1 cellular context compared by ENCODE assay signal in the genomic region with DNA sequence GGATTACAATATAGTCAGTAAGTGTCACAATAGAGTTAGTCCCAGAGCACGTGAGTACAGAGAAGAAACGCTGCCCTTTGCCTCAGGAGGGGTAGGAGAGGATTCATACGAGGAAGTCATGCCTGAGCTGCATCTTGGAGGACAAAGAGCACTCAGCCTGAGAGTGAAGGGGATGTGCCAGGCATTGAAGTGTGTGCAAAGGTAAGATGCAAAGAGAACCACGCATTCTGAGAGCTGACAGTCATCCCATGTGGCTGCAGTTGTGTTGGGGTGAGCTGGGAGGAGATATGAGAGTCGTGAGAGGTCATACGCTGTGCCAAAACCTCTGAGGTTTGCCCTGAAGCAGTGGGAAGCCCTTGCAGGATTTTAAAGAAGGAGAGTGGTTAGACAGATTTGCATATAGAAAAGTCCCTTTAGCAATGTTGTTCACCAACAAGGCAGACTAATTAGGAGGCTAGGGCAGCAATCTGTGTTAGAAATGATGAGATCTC.
TF ChIP-seq lines count a peak whose summit lies in the region.

No MANE protein-coding gene starts in this region.

TF ChIP-seq in GM12878, 131 proteins besides CTCF, POLR2A, EP300 and RAD21 (continued from another document and continues in another):
- TF ChIP-seq, protein P1, sequence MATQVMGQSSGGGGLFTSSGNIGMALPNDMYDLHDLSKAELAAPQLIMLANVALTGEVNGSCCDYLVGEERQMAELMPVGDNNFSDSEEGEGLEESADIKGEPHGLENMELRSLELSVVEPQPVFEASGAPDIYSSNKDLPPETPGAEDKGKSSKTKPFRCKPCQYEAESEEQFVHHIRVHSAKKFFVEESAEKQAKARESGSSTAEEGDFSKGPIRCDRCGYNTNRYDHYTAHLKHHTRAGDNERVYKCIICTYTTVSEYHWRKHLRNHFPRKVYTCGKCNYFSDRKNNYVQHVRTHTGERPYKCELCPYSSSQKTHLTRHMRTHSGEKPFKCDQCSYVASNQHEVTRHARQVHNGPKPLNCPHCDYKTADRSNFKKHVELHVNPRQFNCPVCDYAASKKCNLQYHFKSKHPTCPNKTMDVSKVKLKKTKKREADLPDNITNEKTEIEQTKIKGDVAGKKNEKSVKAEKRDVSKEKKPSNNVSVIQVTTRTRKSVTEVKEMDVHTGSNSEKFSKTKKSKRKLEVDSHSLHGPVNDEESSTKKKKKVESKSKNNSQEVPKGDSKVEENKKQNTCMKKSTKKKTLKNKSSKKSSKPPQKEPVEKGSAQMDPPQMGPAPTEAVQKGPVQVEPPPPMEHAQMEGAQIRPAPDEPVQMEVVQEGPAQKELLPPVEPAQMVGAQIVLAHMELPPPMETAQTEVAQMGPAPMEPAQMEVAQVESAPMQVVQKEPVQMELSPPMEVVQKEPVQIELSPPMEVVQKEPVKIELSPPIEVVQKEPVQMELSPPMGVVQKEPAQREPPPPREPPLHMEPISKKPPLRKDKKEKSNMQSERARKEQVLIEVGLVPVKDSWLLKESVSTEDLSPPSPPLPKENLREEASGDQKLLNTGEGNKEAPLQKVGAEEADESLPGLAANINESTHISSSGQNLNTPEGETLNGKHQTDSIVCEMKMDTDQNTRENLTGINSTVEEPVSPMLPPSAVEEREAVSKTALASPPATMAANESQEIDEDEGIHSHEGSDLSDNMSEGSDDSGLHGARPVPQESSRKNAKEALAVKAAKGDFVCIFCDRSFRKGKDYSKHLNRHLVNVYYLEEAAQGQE (IDR thresholded peaks at IDR 0.05; ENCODE audit: low read depth, low read length): no peak
- TF ChIP-seq SREBF2 (IDR thresholded peaks at IDR 0.05; ENCODE audit: low read length) (no peak), ETV6 (conservative IDR thresholded peaks at IDR 0.05 in 1 of 2, IDR thresholded peaks at IDR 0.05 in 1 of 2; ENCODE audit: borderline replicate concordance in 1 of 2, low read depth in 1 of 2) (no peak), MTA3 (IDR thresholded peaks at IDR 0.05; ENCODE audit: borderline replicate concordance, low read length) (peak; percentile 62; the same call in 1 of the 2 replicates), SRF (IDR thresholded peaks at IDR 0.05; ENCODE audit: low read depth in 2 of 2, low read length in 2 of 2) (no peak), ZSCAN29 (IDR thresholded peaks at IDR 0.05) (no peak), YY1 (IDR thresholded peaks at IDR 0.05; ENCODE audit: low read depth, low read length) (no peak), EZH2 (IDR thresholded peaks at IDR 0.05; ENCODE audit: borderline replicate concordance, control insufficient read depth, low read depth, low read length) (no peak), HDAC2 (IDR thresholded peaks at IDR 0.05) (no peak), TAF1 (IDR thresholded peaks at IDR 0.05; ENCODE audit: borderline replicate concordance, low read depth, low read length) (peak; percentile 45; the same call in 1 of the 2 replicates), MEF2B (IDR thresholded peaks at IDR 0.05; ENCODE audit: partially characterized antibody, poor library complexity, severe bottlenecking) (peak; percentile 44), ZNF622 (IDR thresholded peaks at IDR 0.05) (no peak), POLR2AphosphoS5 (IDR thresholded peaks at IDR 0.05; ENCODE audit: low read length) (no peak), MXI1 (IDR thresholded peaks at IDR 0.05; ENCODE audit: low read depth, low read length) (no peak), JUNB (IDR thresholded peaks at IDR 0.05) (no peak), SIN3A (IDR thresholded peaks at IDR 0.05; ENCODE audit: low read depth, low read length) (no peak), SIX5 (IDR thresholded peaks at IDR 0.05; ENCODE audit: low read depth, low read length, severe bottlenecking) (no peak), JUND (IDR thresholded peaks at IDR 0.05; ENCODE audit: low read depth, low read length) (no peak), RAD51 (IDR thresholded peaks at IDR 0.05) (no peak), BMI1 (IDR thresholded peaks at IDR 0.05; ENCODE audit: borderline replicate concordance) (no peak), STAT1 (conservative IDR thresholded peaks at IDR 0.05) (no peak), NR2F1 (conservative IDR thresholded peaks at IDR 0.05) (peak; percentile 81), SMAD5 (IDR thresholded peaks at IDR 0.05; ENCODE audit: low read depth) (no peak), NFXL1 (IDR thresholded peaks at IDR 0.05; ENCODE audit: borderline replicate concordance) (no peak), ZNF274 (IDR thresholded peaks at IDR 0.05; ENCODE audit: insufficient read depth, insufficient read length) (no peak), FOXK2 (IDR thresholded peaks at IDR 0.05) (no peak), TCF7 (IDR thresholded peaks at IDR 0.05; ENCODE audit: borderline replicate concordance) (no peak), CHD1 (IDR thresholded peaks at IDR 0.05; ENCODE audit: low read depth, low read length) (no peak), BCL11A (IDR thresholded peaks at IDR 0.05; ENCODE audit: low read depth, low read length) (peak; percentile 46; the same call in 1 of the 2 replicates), SREBF1 (IDR thresholded peaks at IDR 0.05; ENCODE audit: low read length) (no peak)
- TF ChIP-seq, protein P2, sequence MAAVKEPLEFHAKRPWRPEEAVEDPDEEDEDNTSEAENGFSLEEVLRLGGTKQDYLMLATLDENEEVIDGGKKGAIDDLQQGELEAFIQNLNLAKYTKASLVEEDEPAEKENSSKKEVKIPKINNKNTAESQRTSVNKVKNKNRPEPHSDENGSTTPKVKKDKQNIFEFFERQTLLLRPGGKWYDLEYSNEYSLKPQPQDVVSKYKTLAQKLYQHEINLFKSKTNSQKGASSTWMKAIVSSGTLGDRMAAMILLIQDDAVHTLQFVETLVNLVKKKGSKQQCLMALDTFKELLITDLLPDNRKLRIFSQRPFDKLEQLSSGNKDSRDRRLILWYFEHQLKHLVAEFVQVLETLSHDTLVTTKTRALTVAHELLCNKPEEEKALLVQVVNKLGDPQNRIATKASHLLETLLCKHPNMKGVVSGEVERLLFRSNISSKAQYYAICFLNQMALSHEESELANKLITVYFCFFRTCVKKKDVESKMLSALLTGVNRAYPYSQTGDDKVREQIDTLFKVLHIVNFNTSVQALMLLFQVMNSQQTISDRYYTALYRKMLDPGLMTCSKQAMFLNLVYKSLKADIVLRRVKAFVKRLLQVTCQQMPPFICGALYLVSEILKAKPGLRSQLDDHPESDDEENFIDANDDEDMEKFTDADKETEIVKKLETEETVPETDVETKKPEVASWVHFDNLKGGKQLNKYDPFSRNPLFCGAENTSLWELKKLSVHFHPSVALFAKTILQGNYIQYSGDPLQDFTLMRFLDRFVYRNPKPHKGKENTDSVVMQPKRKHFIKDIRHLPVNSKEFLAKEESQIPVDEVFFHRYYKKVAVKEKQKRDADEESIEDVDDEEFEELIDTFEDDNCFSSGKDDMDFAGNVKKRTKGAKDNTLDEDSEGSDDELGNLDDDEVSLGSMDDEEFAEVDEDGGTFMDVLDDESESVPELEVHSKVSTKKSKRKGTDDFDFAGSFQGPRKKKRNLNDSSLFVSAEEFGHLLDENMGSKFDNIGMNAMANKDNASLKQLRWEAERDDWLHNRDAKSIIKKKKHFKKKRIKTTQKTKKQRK (IDR thresholded peaks at IDR 0.05; ENCODE audit: low read depth, low read length): no peak
- TF ChIP-seq, protein P3, sequence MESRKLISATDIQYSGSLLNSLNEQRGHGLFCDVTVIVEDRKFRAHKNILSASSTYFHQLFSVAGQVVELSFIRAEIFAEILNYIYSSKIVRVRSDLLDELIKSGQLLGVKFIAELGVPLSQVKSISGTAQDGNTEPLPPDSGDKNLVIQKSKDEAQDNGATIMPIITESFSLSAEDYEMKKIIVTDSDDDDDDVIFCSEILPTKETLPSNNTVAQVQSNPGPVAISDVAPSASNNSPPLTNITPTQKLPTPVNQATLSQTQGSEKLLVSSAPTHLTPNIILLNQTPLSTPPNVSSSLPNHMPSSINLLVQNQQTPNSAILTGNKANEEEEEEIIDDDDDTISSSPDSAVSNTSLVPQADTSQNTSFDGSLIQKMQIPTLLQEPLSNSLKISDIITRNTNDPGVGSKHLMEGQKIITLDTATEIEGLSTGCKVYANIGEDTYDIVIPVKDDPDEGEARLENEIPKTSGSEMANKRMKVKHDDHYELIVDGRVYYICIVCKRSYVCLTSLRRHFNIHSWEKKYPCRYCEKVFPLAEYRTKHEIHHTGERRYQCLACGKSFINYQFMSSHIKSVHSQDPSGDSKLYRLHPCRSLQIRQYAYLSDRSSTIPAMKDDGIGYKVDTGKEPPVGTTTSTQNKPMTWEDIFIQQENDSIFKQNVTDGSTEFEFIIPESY (IDR thresholded peaks at IDR 0.05): no peak
- TF ChIP-seq, protein P4, sequence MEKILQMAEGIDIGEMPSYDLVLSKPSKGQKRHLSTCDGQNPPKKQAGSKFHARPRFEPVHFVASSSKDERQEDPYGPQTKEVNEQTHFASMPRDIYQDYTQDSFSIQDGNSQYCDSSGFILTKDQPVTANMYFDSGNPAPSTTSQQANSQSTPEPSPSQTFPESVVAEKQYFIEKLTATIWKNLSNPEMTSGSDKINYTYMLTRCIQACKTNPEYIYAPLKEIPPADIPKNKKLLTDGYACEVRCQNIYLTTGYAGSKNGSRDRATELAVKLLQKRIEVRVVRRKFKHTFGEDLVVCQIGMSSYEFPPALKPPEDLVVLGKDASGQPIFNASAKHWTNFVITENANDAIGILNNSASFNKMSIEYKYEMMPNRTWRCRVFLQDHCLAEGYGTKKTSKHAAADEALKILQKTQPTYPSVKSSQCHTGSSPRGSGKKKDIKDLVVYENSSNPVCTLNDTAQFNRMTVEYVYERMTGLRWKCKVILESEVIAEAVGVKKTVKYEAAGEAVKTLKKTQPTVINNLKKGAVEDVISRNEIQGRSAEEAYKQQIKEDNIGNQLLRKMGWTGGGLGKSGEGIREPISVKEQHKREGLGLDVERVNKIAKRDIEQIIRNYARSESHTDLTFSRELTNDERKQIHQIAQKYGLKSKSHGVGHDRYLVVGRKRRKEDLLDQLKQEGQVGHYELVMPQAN (conservative IDR thresholded peaks at IDR 0.05): no peak
- TF ChIP-seq, protein P5, sequence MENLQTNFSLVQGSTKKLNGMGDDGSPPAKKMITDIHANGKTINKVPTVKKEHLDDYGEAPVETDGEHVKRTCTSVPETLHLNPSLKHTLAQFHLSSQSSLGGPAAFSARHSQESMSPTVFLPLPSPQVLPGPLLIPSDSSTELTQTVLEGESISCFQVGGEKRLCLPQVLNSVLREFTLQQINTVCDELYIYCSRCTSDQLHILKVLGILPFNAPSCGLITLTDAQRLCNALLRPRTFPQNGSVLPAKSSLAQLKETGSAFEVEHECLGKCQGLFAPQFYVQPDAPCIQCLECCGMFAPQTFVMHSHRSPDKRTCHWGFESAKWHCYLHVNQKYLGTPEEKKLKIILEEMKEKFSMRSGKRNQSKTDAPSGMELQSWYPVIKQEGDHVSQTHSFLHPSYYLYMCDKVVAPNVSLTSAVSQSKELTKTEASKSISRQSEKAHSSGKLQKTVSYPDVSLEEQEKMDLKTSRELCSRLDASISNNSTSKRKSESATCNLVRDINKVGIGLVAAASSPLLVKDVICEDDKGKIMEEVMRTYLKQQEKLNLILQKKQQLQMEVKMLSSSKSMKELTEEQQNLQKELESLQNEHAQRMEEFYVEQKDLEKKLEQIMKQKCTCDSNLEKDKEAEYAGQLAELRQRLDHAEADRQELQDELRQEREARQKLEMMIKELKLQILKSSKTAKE (IDR thresholded peaks at IDR 0.05; ENCODE audit: low read depth, poor library complexity, severe bottlenecking): peak; percentile 78
- TF ChIP-seq, protein P6, sequence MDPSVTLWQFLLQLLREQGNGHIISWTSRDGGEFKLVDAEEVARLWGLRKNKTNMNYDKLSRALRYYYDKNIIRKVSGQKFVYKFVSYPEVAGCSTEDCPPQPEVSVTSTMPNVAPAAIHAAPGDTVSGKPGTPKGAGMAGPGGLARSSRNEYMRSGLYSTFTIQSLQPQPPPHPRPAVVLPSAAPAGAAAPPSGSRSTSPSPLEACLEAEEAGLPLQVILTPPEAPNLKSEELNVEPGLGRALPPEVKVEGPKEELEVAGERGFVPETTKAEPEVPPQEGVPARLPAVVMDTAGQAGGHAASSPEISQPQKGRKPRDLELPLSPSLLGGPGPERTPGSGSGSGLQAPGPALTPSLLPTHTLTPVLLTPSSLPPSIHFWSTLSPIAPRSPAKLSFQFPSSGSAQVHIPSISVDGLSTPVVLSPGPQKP (IDR thresholded peaks at IDR 0.05; ENCODE audit: low read depth, low read length): no peak
- TF ChIP-seq, protein P7, sequence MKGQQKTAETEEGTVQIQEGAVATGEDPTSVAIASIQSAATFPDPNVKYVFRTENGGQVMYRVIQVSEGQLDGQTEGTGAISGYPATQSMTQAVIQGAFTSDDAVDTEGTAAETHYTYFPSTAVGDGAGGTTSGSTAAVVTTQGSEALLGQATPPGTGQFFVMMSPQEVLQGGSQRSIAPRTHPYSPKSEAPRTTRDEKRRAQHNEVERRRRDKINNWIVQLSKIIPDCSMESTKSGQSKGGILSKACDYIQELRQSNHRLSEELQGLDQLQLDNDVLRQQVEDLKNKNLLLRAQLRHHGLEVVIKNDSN (IDR thresholded peaks at IDR 0.05; ENCODE audit: borderline replicate concordance, extremely low read length, insufficient read depth, low read depth, low read length): no peak
- TF ChIP-seq, protein P8, sequence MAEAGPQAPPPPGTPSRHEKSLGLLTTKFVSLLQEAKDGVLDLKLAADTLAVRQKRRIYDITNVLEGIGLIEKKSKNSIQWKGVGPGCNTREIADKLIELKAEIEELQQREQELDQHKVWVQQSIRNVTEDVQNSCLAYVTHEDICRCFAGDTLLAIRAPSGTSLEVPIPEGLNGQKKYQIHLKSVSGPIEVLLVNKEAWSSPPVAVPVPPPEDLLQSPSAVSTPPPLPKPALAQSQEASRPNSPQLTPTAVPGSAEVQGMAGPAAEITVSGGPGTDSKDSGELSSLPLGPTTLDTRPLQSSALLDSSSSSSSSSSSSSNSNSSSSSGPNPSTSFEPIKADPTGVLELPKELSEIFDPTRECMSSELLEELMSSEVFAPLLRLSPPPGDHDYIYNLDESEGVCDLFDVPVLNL (IDR thresholded peaks at IDR 0.05; ENCODE audit: low read depth, low read length): no peak
- TF ChIP-seq, protein P9, sequence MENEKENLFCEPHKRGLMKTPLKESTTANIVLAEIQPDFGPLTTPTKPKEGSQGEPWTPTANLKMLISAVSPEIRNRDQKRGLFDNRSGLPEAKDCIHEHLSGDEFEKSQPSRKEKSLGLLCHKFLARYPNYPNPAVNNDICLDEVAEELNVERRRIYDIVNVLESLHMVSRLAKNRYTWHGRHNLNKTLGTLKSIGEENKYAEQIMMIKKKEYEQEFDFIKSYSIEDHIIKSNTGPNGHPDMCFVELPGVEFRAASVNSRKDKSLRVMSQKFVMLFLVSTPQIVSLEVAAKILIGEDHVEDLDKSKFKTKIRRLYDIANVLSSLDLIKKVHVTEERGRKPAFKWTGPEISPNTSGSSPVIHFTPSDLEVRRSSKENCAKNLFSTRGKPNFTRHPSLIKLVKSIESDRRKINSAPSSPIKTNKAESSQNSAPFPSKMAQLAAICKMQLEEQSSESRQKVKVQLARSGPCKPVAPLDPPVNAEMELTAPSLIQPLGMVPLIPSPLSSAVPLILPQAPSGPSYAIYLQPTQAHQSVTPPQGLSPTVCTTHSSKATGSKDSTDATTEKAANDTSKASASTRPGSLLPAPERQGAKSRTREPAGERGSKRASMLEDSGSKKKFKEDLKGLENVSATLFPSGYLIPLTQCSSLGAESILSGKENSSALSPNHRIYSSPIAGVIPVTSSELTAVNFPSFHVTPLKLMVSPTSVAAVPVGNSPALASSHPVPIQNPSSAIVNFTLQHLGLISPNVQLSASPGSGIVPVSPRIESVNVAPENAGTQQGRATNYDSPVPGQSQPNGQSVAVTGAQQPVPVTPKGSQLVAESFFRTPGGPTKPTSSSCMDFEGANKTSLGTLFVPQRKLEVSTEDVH (IDR thresholded peaks at IDR 0.05; ENCODE audit: low read depth, partially characterized antibody): no peak
